8 cellular contexts compared by ENCODE assay signal in the genomic region with DNA sequence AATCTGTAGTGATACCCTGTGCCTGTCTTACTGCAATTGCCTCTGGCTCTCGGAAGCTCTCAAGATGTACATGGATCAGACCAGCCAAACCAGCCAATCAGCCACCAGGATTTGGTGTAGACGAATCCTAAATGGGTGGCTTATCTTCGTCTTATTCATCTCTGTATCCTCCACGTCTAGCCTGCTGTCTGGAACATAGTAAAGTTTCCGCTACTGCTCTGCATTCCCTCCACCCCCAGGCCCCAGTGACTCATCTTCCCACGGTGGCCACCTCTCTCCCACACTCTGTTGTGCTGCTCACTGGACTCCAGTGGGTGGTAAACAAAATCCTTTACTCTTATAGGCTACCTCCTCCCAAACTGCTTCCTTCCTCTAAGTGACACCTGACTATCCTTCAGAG. TPM values are rescaled to one million over a fixed set of nuclear protein-coding genes. Genes with fewer than 3 reads are reported as not detected.
A peak's percentile ranks its signal among the peaks of the same experiment; 100 is the strongest.
DNase-seq lines count a peak whose midpoint lies in the region; ATAC-seq lines count a peak whose summit lies in the region.

No MANE protein-coding gene starts in this region.

- no peaks in the 10 kb centered on the region for H3K27me3 Mint-ChIP-seq in activated T-helper 2 cell treated with anti-CD3 and anti-CD28 coated beads, Interferon-gamma antibody, Interleukin-2, Interleukin-4, amounts not matched to agents 10 μg/mL and 5 μg/mL and 100 μg/mL, durations not matched to agents 14 hours and 24 hours and 36 hours (ENCODE audit: low read depth)

- in situ Hi-C loops in KBM-7 (cut with MboI; ENCODE audit: low pct_unique_long_range_greater_than_20kb, low sequenced_read_pairs): no loop called here

- peaks cover 70% of the 10 kb centered on the region for H3K36me3 Mint-ChIP-seq in activated T-helper 2 cell treated with anti-CD3 and anti-CD28 coated beads, Interferon-gamma antibody, Interleukin-2, Interleukin-4, amounts not matched to agents 10 μg/mL and 5 μg/mL and 100 μg/mL, durations not matched to agents 14 hours and 24 hours and 36 hours (ENCODE audit: low read depth)

- ATAC-seq in GM18909 (IDR thresholded peaks at IDR 0.05; ENCODE audit: poor library complexity, unreplicated experiment): no peak

- peak; percentile 9 for DNase-seq in activated gamma-delta T cell (lab: John Stamatoyannopoulos, UW)
- DNase-seq in activated gamma-delta T cell treated with Interleukin-2 at 50 U/mL for 16 hours: no peak
- DNase-seq in activated T-helper 2 cell treated with anti-CD3 and anti-CD28 coated beads, Interferon-gamma antibody, Interleukin-2, Interleukin-4, amounts not matched to agents 10 μg/mL and 5 μg/mL and 100 μg/mL, durations not matched to agents 14 hours and 24 hours and 36 hours (ENCODE audit: low spot score): peak; percentile 14
- DNase-seq in iris pigment epithelial cell (ENCODE audit: low read depth): peak; percentile 95
- DNase-seq in stimulated activated CD8-positive, alpha-beta memory T cell treated with anti-CD3 and anti-CD28 coated beads, Interleukin-4, amount 100 ng/mL, for 24 hours (ENCODE audit: low read depth): peak; percentile 49
- no peak for DNase-seq in KBM-7
- no peak for DNase-seq in NCI-H69 (lab: John Stamatoyannopoulos, UW)

- no peaks in the 10 kb centered on the region for H3K9me3 Mint-ChIP-seq in activated T-helper 2 cell treated with anti-CD3 and anti-CD28 coated beads, Interferon-gamma antibody, Interleukin-2, Interleukin-4, amounts not matched to agents 10 μg/mL and 5 μg/mL and 100 μg/mL, durations not matched to agents 14 hours and 24 hours and 36 hours

- peak overlapping the region; percentile 52 for H3K4me3 Mint-ChIP-seq in activated T-helper 2 cell treated with anti-CD3 and anti-CD28 coated beads, Interferon-gamma antibody, Interleukin-2, Interleukin-4, amounts not matched to agents 10 μg/mL and 5 μg/mL and 100 μg/mL, durations not matched to agents 14 hours and 24 hours and 36 hours (ENCODE audit: low read depth)

- intact Hi-C loops in activated T-helper 2 cell treated with anti-CD3 and anti-CD28 coated beads, Interferon-gamma antibody, Interleukin-2, Interleukin-4, amounts not matched to agents 10 μg/mL and 5 μg/mL and 100 μg/mL, durations not matched to agents 14 hours and 24 hours and 36 hours (cut with micrococcal nuclease): no loop called here

- peaks cover 33% of the 10 kb centered on the region for H3K4me1 Mint-ChIP-seq in activated T-helper 2 cell treated with anti-CD3 and anti-CD28 coated beads, Interferon-gamma antibody, Interleukin-2, Interleukin-4, amounts not matched to agents 10 μg/mL and 5 μg/mL and 100 μg/mL, durations not matched to agents 14 hours and 24 hours and 36 hours (ENCODE audit: low read depth)

- H3K27ac Mint-ChIP-seq in activated T-helper 2 cell treated with anti-CD3 and anti-CD28 coated beads, Interferon-gamma antibody, Interleukin-2, Interleukin-4, amounts not matched to agents 10 μg/mL and 5 μg/mL and 100 μg/mL, durations not matched to agents 14 hours and 24 hours and 36 hours: peak overlapping the region; percentile 66

RNA-seq across cellular contexts. Expression of gene SEPTIN6, which starts 37.8 kb away (rescaled TPM):
- 175 and 179 TPM in 2 replicates for total RNA-seq in activated T-helper 2 cell treated with anti-CD3 and anti-CD28 coated beads, Interferon-gamma antibody, Interleukin-2, Interleukin-4, amounts not matched to agents 10 μg/mL and 5 μg/mL and 100 μg/mL, durations not matched to agents 14 hours and 24 hours and 36 hours

RNA-seq across cellular contexts. Expression of gene NKRF, which starts 48.9 kb away (rescaled TPM):
- total RNA-seq in activated T-helper 2 cell treated with anti-CD3 and anti-CD28 coated beads, Interferon-gamma antibody, Interleukin-2, Interleukin-4, amounts not matched to agents 10 μg/mL and 5 μg/mL and 100 μg/mL, durations not matched to agents 14 hours and 24 hours and 36 hours: 25.1 and 25.9 TPM in 2 replicates

Comparison
In these comparisons a context has a peak if more than half of its experiments do, and no peak if none do; other contexts are left out.
1. DNase-seq: peak in activated gamma-delta T cell (single experiment), activated T-helper 2 cell treated with anti-CD3 and anti-CD28 coated beads, Interferon-gamma antibody, Interleukin-2, Interleukin-4, amounts not matched to agents 10 μg/mL and 5 μg/mL and 100 μg/mL, durations not matched to agents 14 hours and 24 hours and 36 hours (single experiment), iris pigment epithelial cell (single experiment) and stimulated activated CD8-positive, alpha-beta memory T cell treated with anti-CD3 and anti-CD28 coated beads, Interleukin-4, amount 100 ng/mL, for 24 hours (single experiment); none in activated gamma-delta T cell treated with Interleukin-2 at 50 U/mL for 16 hours (single experiment), KBM-7 (single experiment) and NCI-H69 (single experiment).